1 cellular context compared by ENCODE assay signal in the genomic region with DNA sequence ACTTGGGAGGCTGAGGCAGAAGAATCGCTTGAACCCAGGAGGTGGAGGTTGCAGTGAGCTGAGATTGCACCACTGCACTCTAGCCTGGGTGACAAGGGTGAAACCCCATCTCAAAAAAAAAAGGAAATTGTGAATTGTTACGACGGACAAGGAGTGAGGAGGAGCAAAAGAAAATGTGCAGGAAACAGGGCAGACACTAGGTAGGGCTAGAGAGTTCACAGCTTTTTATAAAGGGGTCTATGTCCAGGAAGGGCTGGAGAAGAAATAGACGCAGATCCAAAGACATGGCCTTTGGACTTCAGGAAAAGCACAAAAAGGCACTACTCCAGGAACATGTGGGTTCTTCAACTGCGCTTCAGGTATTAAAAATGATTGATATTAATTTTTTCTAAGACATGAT.
TF ChIP-seq lines count a peak whose summit lies in the region.

No MANE protein-coding gene starts in this region.

TF ChIP-seq in GM23338, 12 proteins besides CTCF, POLR2A, EP300 and RAD21 (continued from another document):
- TF ChIP-seq, protein P1, sequence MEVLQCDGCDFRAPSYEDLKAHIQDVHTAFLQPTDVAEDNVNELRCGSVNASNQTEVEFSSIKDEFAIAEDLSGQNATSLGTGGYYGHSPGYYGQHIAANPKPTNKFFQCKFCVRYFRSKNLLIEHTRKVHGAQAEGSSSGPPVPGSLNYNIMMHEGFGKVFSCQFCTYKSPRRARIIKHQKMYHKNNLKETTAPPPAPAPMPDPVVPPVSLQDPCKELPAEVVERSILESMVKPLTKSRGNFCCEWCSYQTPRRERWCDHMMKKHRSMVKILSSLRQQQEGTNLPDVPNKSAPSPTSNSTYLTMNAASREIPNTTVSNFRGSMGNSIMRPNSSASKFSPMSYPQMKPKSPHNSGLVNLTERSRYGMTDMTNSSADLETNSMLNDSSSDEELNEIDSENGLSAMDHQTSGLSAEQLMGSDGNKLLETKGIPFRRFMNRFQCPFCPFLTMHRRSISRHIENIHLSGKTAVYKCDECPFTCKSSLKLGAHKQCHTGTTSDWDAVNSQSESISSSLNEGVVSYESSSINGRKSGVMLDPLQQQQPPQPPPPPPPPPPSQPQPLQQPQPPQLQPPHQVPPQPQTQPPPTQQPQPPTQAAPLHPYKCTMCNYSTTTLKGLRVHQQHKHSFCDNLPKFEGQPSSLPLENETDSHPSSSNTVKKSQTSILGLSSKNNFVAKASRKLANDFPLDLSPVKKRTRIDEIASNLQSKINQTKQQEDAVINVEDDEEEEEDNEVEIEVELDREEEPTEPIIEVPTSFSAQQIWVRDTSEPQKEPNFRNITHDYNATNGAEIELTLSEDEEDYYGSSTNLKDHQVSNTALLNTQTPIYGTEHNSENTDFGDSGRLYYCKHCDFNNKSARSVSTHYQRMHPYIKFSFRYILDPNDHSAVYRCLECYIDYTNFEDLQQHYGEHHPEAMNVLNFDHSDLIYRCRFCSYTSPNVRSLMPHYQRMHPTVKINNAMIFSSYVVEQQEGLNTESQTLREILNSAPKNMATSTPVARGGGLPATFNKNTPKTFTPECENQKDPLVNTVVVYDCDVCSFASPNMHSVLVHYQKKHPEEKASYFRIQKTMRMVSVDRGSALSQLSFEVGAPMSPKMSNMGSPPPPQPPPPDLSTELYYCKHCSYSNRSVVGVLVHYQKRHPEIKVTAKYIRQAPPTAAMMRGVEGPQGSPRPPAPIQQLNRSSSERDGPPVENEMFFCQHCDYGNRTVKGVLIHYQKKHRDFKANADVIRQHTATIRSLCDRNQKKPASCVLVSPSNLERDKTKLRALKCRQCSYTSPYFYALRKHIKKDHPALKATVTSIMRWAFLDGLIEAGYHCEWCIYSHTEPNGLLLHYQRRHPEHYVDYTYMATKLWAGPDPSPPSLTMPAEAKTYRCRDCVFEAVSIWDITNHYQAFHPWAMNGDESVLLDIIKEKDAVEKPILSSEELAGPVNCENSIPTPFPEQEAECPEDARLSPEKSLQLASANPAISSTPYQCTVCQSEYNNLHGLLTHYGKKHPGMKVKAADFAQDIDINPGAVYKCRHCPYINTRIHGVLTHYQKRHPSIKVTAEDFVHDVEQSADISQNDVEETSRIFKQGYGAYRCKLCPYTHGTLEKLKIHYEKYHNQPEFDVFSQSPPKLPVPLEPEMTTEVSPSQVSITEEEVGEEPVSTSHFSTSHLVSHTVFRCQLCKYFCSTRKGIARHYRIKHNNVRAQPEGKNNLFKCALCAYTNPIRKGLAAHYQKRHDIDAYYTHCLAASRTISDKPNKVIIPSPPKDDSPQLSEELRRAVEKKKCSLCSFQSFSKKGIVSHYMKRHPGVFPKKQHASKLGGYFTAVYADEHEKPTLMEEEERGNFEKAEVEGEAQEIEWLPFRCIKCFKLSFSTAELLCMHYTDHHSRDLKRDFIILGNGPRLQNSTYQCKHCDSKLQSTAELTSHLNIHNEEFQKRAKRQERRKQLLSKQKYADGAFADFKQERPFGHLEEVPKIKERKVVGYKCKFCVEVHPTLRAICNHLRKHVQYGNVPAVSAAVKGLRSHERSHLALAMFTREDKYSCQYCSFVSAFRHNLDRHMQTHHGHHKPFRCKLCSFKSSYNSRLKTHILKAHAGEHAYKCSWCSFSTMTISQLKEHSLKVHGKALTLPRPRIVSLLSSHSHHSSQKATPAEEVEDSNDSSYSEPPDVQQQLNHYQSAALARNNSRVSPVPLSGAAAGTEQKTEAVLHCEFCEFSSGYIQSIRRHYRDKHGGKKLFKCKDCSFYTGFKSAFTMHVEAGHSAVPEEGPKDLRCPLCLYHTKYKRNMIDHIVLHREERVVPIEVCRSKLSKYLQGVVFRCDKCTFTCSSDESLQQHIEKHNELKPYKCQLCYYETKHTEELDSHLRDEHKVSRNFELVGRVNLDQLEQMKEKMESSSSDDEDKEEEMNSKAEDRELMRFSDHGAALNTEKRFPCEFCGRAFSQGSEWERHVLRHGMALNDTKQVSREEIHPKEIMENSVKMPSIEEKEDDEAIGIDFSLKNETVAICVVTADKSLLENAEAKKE (CRISPR knock-in tag; IDR thresholded peaks at IDR 0.05) = no peak
- no peak for TF ChIP-seq NANOG (IDR thresholded peaks at IDR 0.05; ENCODE audit: borderline replicate concordance)
- TF ChIP-seq, protein P2, sequence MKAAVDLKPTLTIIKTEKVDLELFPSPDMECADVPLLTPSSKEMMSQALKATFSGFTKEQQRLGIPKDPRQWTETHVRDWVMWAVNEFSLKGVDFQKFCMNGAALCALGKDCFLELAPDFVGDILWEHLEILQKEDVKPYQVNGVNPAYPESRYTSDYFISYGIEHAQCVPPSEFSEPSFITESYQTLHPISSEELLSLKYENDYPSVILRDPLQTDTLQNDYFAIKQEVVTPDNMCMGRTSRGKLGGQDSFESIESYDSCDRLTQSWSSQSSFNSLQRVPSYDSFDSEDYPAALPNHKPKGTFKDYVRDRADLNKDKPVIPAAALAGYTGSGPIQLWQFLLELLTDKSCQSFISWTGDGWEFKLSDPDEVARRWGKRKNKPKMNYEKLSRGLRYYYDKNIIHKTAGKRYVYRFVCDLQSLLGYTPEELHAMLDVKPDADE (IDR thresholded peaks at IDR 0.05) = no peak
- no peak for TF ChIP-seq EZH2 (IDR thresholded peaks at IDR 0.05; ENCODE audit: low read depth, unreplicated experiment)
- TF ChIP-seq ZNF114 (CRISPR knock-in tag; IDR thresholded peaks at IDR 0.05) = no peak
- no peak for TF ChIP-seq ZNF331 (CRISPR knock-in tag; IDR thresholded peaks at IDR 0.05; ENCODE audit: low read depth)
